ENCODE assay signal across 8 cellular contexts in genomic region chr17:50482516-50482915, GRCh38. TPM values are rescaled to one million over a fixed set of nuclear protein-coding genes. Genes with fewer than 3 reads are reported as not detected.
DNase-seq lines count a peak whose midpoint lies in the region; ATAC-seq and TF ChIP-seq lines count a peak whose summit lies in the region.

No MANE protein-coding gene starts in this region.

- POLR2A ChIA-PET in GM10248 (lab: Yijun Ruan, JAX), result interaction anchor here (0.7 kb wide), 1 partner anchor 248 kb away, joined by 4 read pairs; no protein-coding TSS in a partner anchor

- peak overlapping the region; percentile 46 for H3K27ac Mint-ChIP-seq in activated naive CD4-positive, alpha-beta T cell treated with anti-CD3 and anti-CD28 coated beads for 36 hours

- peak; percentile 95 for TF ChIP-seq CTCF in GM10248 (IDR thresholded peaks at IDR 0.05; ENCODE audit: control extremely low read depth, extremely low read depth, low read depth, missing control alignments)
- peak; percentile 67 to 94 (median 89) for TF ChIP-seq CTCF in gastroesophageal sphincter (IDR thresholded peaks at IDR 0.05)

- no peak overlapping the region for H3K4me3 Mint-ChIP-seq in activated naive CD4-positive, alpha-beta T cell treated with anti-CD3 and anti-CD28 coated beads for 36 hours

- CTCF ChIA-PET in GM10248 (lab: Yijun Ruan, JAX), result interaction anchor here (0.6 to 6.8 kb wide), 21 partner anchors 10 to 215 kb away, joined by 3 to 70 read pairs (median 4); partner anchors contain the start of genes CACNA1G and LRRC59
- CTCF ChIA-PET in activated naive CD4-positive, alpha-beta T cell treated with anti-CD3 and anti-CD28 coated beads for 36 hours (lab: Charles Lee), result interaction anchor here (0.6 to 2.4 kb wide), 14 partner anchors 14 to 396 kb away, joined by 3 to 13 read pairs (median 4); partner anchors contain the start of genes ACSF2, CHAD and COL1A1

- H3K36me3 ChIP-seq in SJSA1 (peaks cover 26% of the 10 kb centered on the region), gastroesophageal sphincter (peaks cover 0 to 52% of the 10 kb centered on the region in 2 donors)

- H3K27me3 ChIP-seq in SJSA1 (replicated peaks) (no peaks in the 10 kb centered on the region), gastroesophageal sphincter (no peaks in the 10 kb centered on the region)

- DNase-seq in GM10248 (ENCODE audit: extremely low spot score) (peak; percentile 82), Kasumi-1 (lab: John Stamatoyannopoulos, UW) (peak; percentile 79 to 89), SJSA1 (ENCODE audit: low read depth in 1 of 2, low spot score in 2 of 2) (peak; percentile 84 to 98), occipital lobe (lab: John Stamatoyannopoulos, UW) (peak; percentile 80), substantia nigra (lab: John Stamatoyannopoulos, UW) (peak; percentile 30 to 95 (median 85))
- peak; percentile 86 for DNase-seq in activated naive CD4-positive, alpha-beta T cell treated with anti-CD3 and anti-CD28 coated beads for 36 hours

- H3K4me1 Mint-ChIP-seq in activated naive CD4-positive, alpha-beta T cell treated with anti-CD3 and anti-CD28 coated beads for 36 hours (ENCODE audit: low read depth), result peaks cover 27% of the 10 kb centered on the region

- no peaks in the 10 kb centered on the region for H3K9me3 ChIP-seq in SJSA1 (replicated peaks)
- no peaks in the 10 kb centered on the region for H3K9me3 ChIP-seq in gastroesophageal sphincter

- peaks cover 13% of the 10 kb centered on the region for H3K4me1 ChIP-seq in SJSA1 (replicated peaks)
- H3K4me1 ChIP-seq in gastroesophageal sphincter, result peaks cover 0 to 52% (median 8%) of the 10 kb centered on the region in 3 donors

- H3K27me3 Mint-ChIP-seq in activated naive CD4-positive, alpha-beta T cell treated with anti-CD3 and anti-CD28 coated beads for 36 hours (ENCODE audit: low read depth), result no peaks in the 10 kb centered on the region

- TF ChIP-seq EP300 in gastroesophageal sphincter (IDR thresholded peaks at IDR 0.05), result no peak

- H3K27ac ChIP-seq in SJSA1 (peak overlapping the region; percentile 40), gastroesophageal sphincter (peak overlapping the region; percentile 62 to 82 (median 76)), substantia nigra (ENCODE audit: low read depth, low read length, poor library complexity, severe bottlenecking) (peak overlapping the region; percentile 46)

- no peak for TF ChIP-seq POLR2A in gastroesophageal sphincter (IDR thresholded peaks at IDR 0.05)

- intact Hi-C loops in activated naive CD4-positive, alpha-beta T cell treated with anti-CD3 and anti-CD28 coated beads for 36 hours (cut with micrococcal nuclease), result loop anchor here (1.0 to 5.0 kb wide), 7 partner anchors 19 to 360 kb away; partner anchors contain the start of gene SPATA20

- H3K9me3 Mint-ChIP-seq in activated naive CD4-positive, alpha-beta T cell treated with anti-CD3 and anti-CD28 coated beads for 36 hours, result no peaks in the 10 kb centered on the region

- 0% methylated on average over 2 of the region's 7 CpGs; no CpG with 5 or more reads in 1 of the 2 donors for WGBS in gastroesophageal sphincter (ENCODE audit: low coverage in 1 of 2), 2 donors

- peaks cover 17% of the 10 kb centered on the region for H3K36me3 Mint-ChIP-seq in activated naive CD4-positive, alpha-beta T cell treated with anti-CD3 and anti-CD28 coated beads for 36 hours (ENCODE audit: low read depth)

- no peak overlapping the region for H3K4me3 ChIP-seq in SJSA1
- no peak overlapping the region for H3K4me3 ChIP-seq in gastroesophageal sphincter

- peak; percentile 86 for ATAC-seq in gastroesophageal sphincter
- ATAC-seq in HG02588 (IDR thresholded peaks at IDR 0.05; ENCODE audit: unreplicated experiment), result no peak

RNA-seq across cellular contexts. Expression of gene RSAD1, which starts 3.9 kb away (rescaled TPM):
- 10.0 and 15.8 TPM in 2 replicates for total RNA-seq in SJSA1 (2014; rRNA removed; shearing (Covaris generic))
- total RNA-seq in activated naive CD4-positive, alpha-beta T cell treated with anti-CD3 and anti-CD28 coated beads for 36 hours, result 10 to 100 TPM; 39.2 to 40.4 TPM
- total RNA-seq in gastroesophageal sphincter (10 to 100 TPM; 10.7 to 26.3 (median 21.3) TPM), occipital lobe (24.2 TPM)

RNA-seq across cellular contexts. Expression of gene CHAD, which starts 13.8 kb away (rescaled TPM):
- not detected in 2 replicates for total RNA-seq in SJSA1 (2014; rRNA removed; shearing (Covaris generic))
- total RNA-seq in activated naive CD4-positive, alpha-beta T cell treated with anti-CD3 and anti-CD28 coated beads for 36 hours, result not detected
- total RNA-seq in gastroesophageal sphincter, result not detected
- not detected for total RNA-seq in occipital lobe

RNA-seq across cellular contexts. Expression of gene MYCBPAP, which starts 25.7 kb away (rescaled TPM):
- not detected in 2 replicates for total RNA-seq in SJSA1 (2014; rRNA removed; shearing (Covaris generic))
- total RNA-seq in activated naive CD4-positive, alpha-beta T cell treated with anti-CD3 and anti-CD28 coated beads for 36 hours, result 1 to 10 TPM; 5.5 to 5.8 TPM
- total RNA-seq in gastroesophageal sphincter (under 1 TPM in 2 of 4 donors, not detected in 2; 0.27 to 0.31 TPM), occipital lobe (2.0 TPM)

RNA-seq across cellular contexts. Expression of gene EPN3, which starts 50.0 kb away (rescaled TPM):
- 0.03 TPM in 1 of 2 replicates, not detected in the other for total RNA-seq in SJSA1 (2014; rRNA removed; shearing (Covaris generic))
- total RNA-seq in activated naive CD4-positive, alpha-beta T cell treated with anti-CD3 and anti-CD28 coated beads for 36 hours, result not detected
- total RNA-seq in gastroesophageal sphincter (1 to 10 TPM in 1 of 4 donors, not detected in 3; 7.3 TPM), occipital lobe (0.31 TPM)

RNA-seq across cellular contexts. Expression of gene ACSF2, which starts 56.5 kb away (rescaled TPM):
- 14.9 and 26.5 TPM in 2 replicates for total RNA-seq in SJSA1 (2014; rRNA removed; shearing (Covaris generic))
- total RNA-seq in activated naive CD4-positive, alpha-beta T cell treated with anti-CD3 and anti-CD28 coated beads for 36 hours, result 10 to 100 TPM; 19.7 to 20.7 TPM
- 10 to 100 TPM; 11.5 to 23.3 (median 16.1) TPM for total RNA-seq in gastroesophageal sphincter
- total RNA-seq in occipital lobe, result 1.9 TPM
